ENCODE assay signal across 11 cellular contexts in genomic region chr5:163269624-163270023, GRCh38.
DNase-seq lines count a peak whose midpoint lies in the region; ATAC-seq and TF ChIP-seq lines count a peak whose summit lies in the region.
"Had no signal": no experiment of that assay in that cellular context is flagged by ENCODE, and none has a peak within 500 bp of the region (broad histone marks: within the 10 kb centered on the region; RNA-seq: fewer than 3 reads in every experiment).

No MANE protein-coding gene starts in this region.

- no peak for TF ChIP-seq POLR2A in body of pancreas (IDR thresholded peaks at IDR 0.05)

- ATAC-seq in body of pancreas, result no peak

- in situ Hi-C loops in HAP-1 (cut with MboI; ENCODE audit: low sequenced_read_pairs), result no loop called here

- no peak overlapping the region for H3K4me3 ChIP-seq in HAP-1
- H3K4me3 ChIP-seq in body of pancreas, result no peak overlapping the region

- peak; percentile 37 for DNase-seq in Ammon's horn (ENCODE audit: low spot score)
- peak; percentile 31 to 77 for DNase-seq in HAP-1 (ENCODE audit: low spot score in 2 of 2)
- peak; percentile 1 for DNase-seq in RPMI7951 (ENCODE audit: low read depth)
- DNase-seq in inferior parietal cortex (ENCODE audit: extremely low spot score), result peak; percentile 55
- DNase-seq in NOMO-1 treated with dmso at 0.1 percent for 144 hours (lab: John Stamatoyannopoulos, UW; ENCODE audit: unreplicated experiment), result no peak
- no peak for DNase-seq in body of pancreas
- DNase-seq in DMS79 (lab: John Stamatoyannopoulos, UW), result no peak
- no peak for DNase-seq in activated naive CD4-positive, alpha-beta T cell treated with Interleukin-2 at 50 U/mL for 16 hours
- DNase-seq: aorta, Right ventricle myocardium superior had no signal

- 0 out of 2 replicates have a peak, but pooled peaks cover 4% of the 10 kb centered on the region for H3K9me3 ChIP-seq in HAP-1
- peaks cover 0 to 6% (median 0%) of the 10 kb centered on the region in 3 donors for H3K9me3 ChIP-seq in body of pancreas

- peak in 3 of 7 experiments; percentile 6 to 48 (median 21) for TF ChIP-seq CTCF in body of pancreas (IDR thresholded peaks at IDR 0.05)

- H3K4me1 ChIP-seq in HAP-1, result peaks cover 4% of the 10 kb centered on the region
- H3K4me1 ChIP-seq in body of pancreas, result no peaks in the 10 kb centered on the region
- H3K4me1 ChIP-seq: parathyroid adenoma had no signal

- H3K27me3 ChIP-seq in HAP-1 (ENCODE audit: low read depth) (no peaks in the 10 kb centered on the region), body of pancreas (no peaks in the 10 kb centered on the region)

- no peak overlapping the region for H3K27ac ChIP-seq in body of pancreas
- H3K27ac ChIP-seq: parathyroid adenoma had no signal

- intact Hi-C loops in body of pancreas (cut with DNase I), result no loop called here

- no peaks in the 10 kb centered on the region for H3K36me3 ChIP-seq in HAP-1 (replicated peaks)
- no peaks in the 10 kb centered on the region for H3K36me3 ChIP-seq in body of pancreas (replicated peaks in 1 of 2; ENCODE audit: insufficient read depth in 1 of 2, low read depth in 2 of 2)

Comparison
In these comparisons a context has a peak if more than half of its experiments do, and no peak if none do; other contexts are left out.
1. DNase-seq: peak in Ammon's horn (single experiment), HAP-1 (2 of 2), RPMI7951 (single experiment) and inferior parietal cortex (single experiment); none in NOMO-1 treated with dmso at 0.1 percent for 144 hours (single experiment), body of pancreas (0 of 4), DMS79 (single experiment) and activated naive CD4-positive, alpha-beta T cell treated with Interleukin-2 at 50 U/mL for 16 hours (single experiment).